ENCODE assay signal across 22 cellular contexts in genomic region chr16:19140392-19140791, GRCh38. TPM values are rescaled to one million over a fixed set of nuclear protein-coding genes. Genes with fewer than 3 reads are reported as not detected.
DNase-seq lines count a peak whose midpoint lies in the region; ATAC-seq, FAIRE-seq and TF ChIP-seq lines count a peak whose summit lies in the region.
"Had no signal": no experiment of that assay in that cellular context is flagged by ENCODE, and none has a peak within 500 bp of the region (broad histone marks: within the 10 kb centered on the region; RNA-seq: fewer than 3 reads in every experiment).

No MANE protein-coding gene starts in this region.

- H3K27me3 Mint-ChIP-seq in dendritic cell treated with granulocyte-macrophage colony-stimulating factor and Interleukin-4, amounts not matched to agents 40 ng/mL and 50 ng/mL, for 4 days = peaks cover 8% of the 10 kb centered on the region
- peaks cover 3% of the 10 kb centered on the region for H3K27me3 Mint-ChIP-seq in nephron (ENCODE audit: low read depth)
- no peaks in the 10 kb centered on the region for H3K27me3 Mint-ChIP-seq in type B pancreatic cell
- H3K27me3 Mint-ChIP-seq in activated CD8-positive, alpha-beta T cell treated with anti-CD3 and anti-CD28 coated beads for 36 hours = peaks cover 20% of the 10 kb centered on the region

- no peak for DNase-seq in HepG2 (ENCODE audit: low spot score)
- DNase-seq in right lobe of liver = no peak
- no peak for DNase-seq in type B pancreatic cell (ENCODE audit: extremely low spot score, unreplicated experiment)
- DNase-seq in activated CD8-positive, alpha-beta T cell treated with anti-CD3 and anti-CD28 coated beads for 36 hours = no peak
- DNase-seq in UCSD-AML1 (lab: John Stamatoyannopoulos, UW; ENCODE audit: unreplicated experiment) = no peak
- DNase-seq in HUDEP-2 (lab: John Stamatoyannopoulos, UW; ENCODE audit: unreplicated experiment in 76 of 76) = no peak
- DNase-seq: CD8-positive, alpha-beta T cell; COR-L47; DMS79 treated with DMSO at 0.1 percent for 48 hours; EL; GOT3; H9; IMR-90 had no signal

- intact Hi-C loops in HepG2 (cut with micrococcal nuclease; ENCODE audit: unreplicated experiment) = no loop called here
- intact Hi-C loops in right lobe of liver (cut with DNase I) = no loop called here
- intact Hi-C loops in dendritic cell treated with granulocyte-macrophage colony-stimulating factor and Interleukin-4, amounts not matched to agents 40 ng/mL and 50 ng/mL, for 4 days (cut with micrococcal nuclease) = no loop called here
- intact Hi-C loops in activated CD8-positive, alpha-beta T cell treated with anti-CD3 and anti-CD28 coated beads for 36 hours (cut with micrococcal nuclease) = no loop called here

- 1% methylated on average over 2 of the region's 2 CpGs for WGBS in HepG2 (ENCODE audit: low lambda C conversion rate)
- WGBS in right lobe of liver (ENCODE audit: insufficient coverage, low coverage, low lambda C conversion rate, missing lambda C conversion rate) = 65% methylated on average over 2 of the region's 2 CpGs

- POLR2A ChIA-PET in HepG2 (lab: Yijun Ruan, JAX) = no interaction called here
- POLR2A ChIA-PET in activated CD8-positive, alpha-beta T cell treated with anti-CD3 and anti-CD28 coated beads for 36 hours (lab: Charles Lee) = no interaction called here

- H3K36me3 Mint-ChIP-seq in dendritic cell treated with granulocyte-macrophage colony-stimulating factor and Interleukin-4, amounts not matched to agents 40 ng/mL and 50 ng/mL, for 4 days (ENCODE audit: low read depth) = no peaks in the 10 kb centered on the region
- no peaks in the 10 kb centered on the region for H3K36me3 Mint-ChIP-seq in nephron (ENCODE audit: low read depth)
- H3K36me3 Mint-ChIP-seq in type B pancreatic cell = no peaks in the 10 kb centered on the region
- no peaks in the 10 kb centered on the region for H3K36me3 Mint-ChIP-seq in activated CD8-positive, alpha-beta T cell treated with anti-CD3 and anti-CD28 coated beads for 36 hours (ENCODE audit: low read depth)
- H3K36me3 Mint-ChIP-seq: CD14-positive monocyte; CD8-positive, alpha-beta T cell had no signal

- no peaks in the 10 kb centered on the region for H3K9me3 Mint-ChIP-seq in dendritic cell treated with granulocyte-macrophage colony-stimulating factor and Interleukin-4, amounts not matched to agents 40 ng/mL and 50 ng/mL, for 4 days
- H3K9me3 Mint-ChIP-seq in nephron (no peaks in the 10 kb centered on the region), type B pancreatic cell (no peaks in the 10 kb centered on the region)
- no peaks in the 10 kb centered on the region for H3K9me3 Mint-ChIP-seq in activated CD8-positive, alpha-beta T cell treated with anti-CD3 and anti-CD28 coated beads for 36 hours
- H3K9me3 Mint-ChIP-seq: CD8-positive, alpha-beta T cell; H9 had no signal

- H3K9me3 ChIP-seq in HepG2 (ENCODE audit: low read length) (no peaks in the 10 kb centered on the region), right lobe of liver (no peaks in the 10 kb centered on the region)

- in situ Hi-C loops in HepG2 (cut with HindIII; ENCODE audit: extremely low pct_ligation_motif_present, low pct_unique_long_range_greater_than_20kb) = loop anchor here (10.0 kb wide), 1 partner anchor 64 kb away; no protein-coding TSS in a partner anchor

- TF ChIP-seq CTCF in HepG2 (CRISPR knock-in tag; IDR thresholded peaks at IDR 0.05) (no peak), right lobe of liver (IDR thresholded peaks at IDR 0.05) (no peak), nephron (IDR thresholded peaks at IDR 0.05; ENCODE audit: unreplicated experiment in 3 of 3) (no peak), type B pancreatic cell (conservative IDR thresholded peaks at IDR 0.05) (no peak)
- TF ChIP-seq CTCF in activated CD8-positive, alpha-beta T cell treated with anti-CD3 and anti-CD28 coated beads for 36 hours (IDR thresholded peaks at IDR 0.05) = no peak

- H3K27ac Mint-ChIP-seq in dendritic cell treated with granulocyte-macrophage colony-stimulating factor and Interleukin-4, amounts not matched to agents 40 ng/mL and 50 ng/mL, for 4 days = peak overlapping the region; percentile 50
- H3K27ac Mint-ChIP-seq in nephron (peak overlapping the region in 2 of 3 experiments; percentile 77 to 88), type B pancreatic cell (peak overlapping the region; percentile 29)
- H3K27ac Mint-ChIP-seq in activated CD8-positive, alpha-beta T cell treated with anti-CD3 and anti-CD28 coated beads for 36 hours = no peak overlapping the region
- H3K27ac Mint-ChIP-seq: CD14-positive monocyte; CD8-positive, alpha-beta T cell; H9 had no signal

- BruUV-seq in HepG2 (replicated peaks; lab: Mats Ljungman, UMichigan) = no TSS peak

- FAIRE-seq in HepG2 (lab: Jason Lieb, UNC) = no peak
- FAIRE-seq: D721Med, G401.6, GM12891, GM19239, HTR-8/SVneo had no signal

- no peak for TF ChIP-seq EP300 in HepG2 (IDR thresholded peaks at IDR 0.05; ENCODE audit: low read depth in 2 of 2, low read length in 2 of 2)
- no peak for TF ChIP-seq EP300 in HepG2 (CRISPR knock-in tag; IDR thresholded peaks at IDR 0.05; ENCODE audit: borderline replicate concordance)

- H3K27me3 ChIP-seq in HepG2 (ENCODE audit: control insufficient read depth in 1 of 2, insufficient read depth in 2 of 2, low read length in 2 of 2) (peaks cover 2 to 57% of the 10 kb centered on the region in 2 experiments; a peak in 4 of 5 replicates), right lobe of liver (no peaks in the 10 kb centered on the region)

- TF ChIP-seq RAD21 in HepG2 (CRISPR knock-in tag; IDR thresholded peaks at IDR 0.05) = no peak

- H3K79me2 ChIP-seq in HepG2 (ENCODE audit: insufficient read depth, low read length) = no peaks in the 10 kb centered on the region

- H3K27ac ChIP-seq in HepG2 (ENCODE audit: extremely low read length, insufficient read depth, low read length) (no peak overlapping the region), right lobe of liver (no peak overlapping the region)

- TF ChIP-seq POLR2A in HepG2 (IDR thresholded peaks at IDR 0.05; ENCODE audit: insufficient read depth in 1 of 2, low read depth in 2 of 2, low read length in 2 of 2) = no peak
- no peak for TF ChIP-seq POLR2A in right lobe of liver (IDR thresholded peaks at IDR 0.05)

- no peak for ATAC-seq in HepG2
- ATAC-seq in right lobe of liver = no peak
- no peak for ATAC-seq in activated CD8-positive, alpha-beta T cell treated with anti-CD3 and anti-CD28 coated beads for 36 hours
- ATAC-seq: CD8-positive, alpha-beta T cell had no signal

- H3K4me3 ChIP-seq in HepG2 (replicated peaks in 1 of 3; ENCODE audit: insufficient read depth in 1 of 3, low read depth in 2 of 3, low read length in 3 of 3) (no peak overlapping the region), right lobe of liver (no peak overlapping the region)

- peaks cover 51% of the 10 kb centered on the region for H3K4me1 Mint-ChIP-seq in dendritic cell treated with granulocyte-macrophage colony-stimulating factor and Interleukin-4, amounts not matched to agents 40 ng/mL and 50 ng/mL, for 4 days (ENCODE audit: low read depth)
- H3K4me1 Mint-ChIP-seq in nephron (peaks cover 49% of the 10 kb centered on the region), type B pancreatic cell (ENCODE audit: unreplicated experiment) (peaks cover 42% of the 10 kb centered on the region)
- H3K4me1 Mint-ChIP-seq in activated CD8-positive, alpha-beta T cell treated with anti-CD3 and anti-CD28 coated beads for 36 hours (ENCODE audit: low read depth) = no peaks in the 10 kb centered on the region

- H3K9ac ChIP-seq in HepG2 (ENCODE audit: insufficient read depth, low read depth, low read length) = no peak overlapping the region

- no peaks in the 10 kb centered on the region for H4K20me1 ChIP-seq in HepG2 (ENCODE audit: insufficient read depth, low read length)

- H3K4me3 Mint-ChIP-seq in dendritic cell treated with granulocyte-macrophage colony-stimulating factor and Interleukin-4, amounts not matched to agents 40 ng/mL and 50 ng/mL, for 4 days = no peak overlapping the region
- H3K4me3 Mint-ChIP-seq in nephron = no peak overlapping the region
- H3K4me3 Mint-ChIP-seq in type B pancreatic cell = no peak overlapping the region
- no peak overlapping the region for H3K4me3 Mint-ChIP-seq in activated CD8-positive, alpha-beta T cell treated with anti-CD3 and anti-CD28 coated beads for 36 hours
- H3K4me3 Mint-ChIP-seq: CD14-positive monocyte; CD8-positive, alpha-beta T cell; H9 had no signal

- H3K4me2 ChIP-seq in HepG2 (ENCODE audit: low read depth, low read length) = no peak overlapping the region

- peaks cover 11% of the 10 kb centered on the region for H3K4me1 ChIP-seq in HepG2 (ENCODE audit: insufficient read depth, low read length)
- H3K4me1 ChIP-seq in right lobe of liver = peaks cover 0 to 2% (median 0%) of the 10 kb centered on the region in 4 donors

- CTCF ChIA-PET in HepG2 (lab: Yijun Ruan, JAX; ENCODE audit: low intra/inter-chr PET ratio, low total read pairs) = no interaction called here
- CTCF ChIA-PET in activated CD8-positive, alpha-beta T cell treated with anti-CD3 and anti-CD28 coated beads for 36 hours (lab: Charles Lee) = interaction anchor here (1.0 kb wide), 1 partner anchor 54 kb away, joined by 5 read pairs; no protein-coding TSS in a partner anchor

- H2AFZ ChIP-seq in HepG2 (ENCODE audit: low read length) = no peak overlapping the region

- H3K36me3 ChIP-seq in HepG2 (replicated peaks in 1 of 2; ENCODE audit: control insufficient read depth in 1 of 2, insufficient read depth in 2 of 2, low read length in 2 of 2) (no peaks in the 10 kb centered on the region), right lobe of liver (no peaks in the 10 kb centered on the region)

RNA-seq across cellular contexts. Expression of gene ITPRIPL2, which starts 26.6 kb away (rescaled TPM):
- total RNA-seq in HepG2 (2016; rRNA removed; fragmentation: Illumina TruSeq; extraction: Trizol) (11.7 and 12.6 TPM in 2 replicates), right lobe of liver (10 to 100 TPM; 12.2 to 23.5 (median 17.7) TPM), type B pancreatic cell (ENCODE audit: low replicate concordance) (29.5 and 39.2 TPM in 2 replicates)
- 1.3 and 1.4 TPM in 2 replicates for total RNA-seq in HepG2 (2016; cell fraction: cytosol; rRNA removed; fragmentation: Illumina TruSeq; extraction: Trizol; ENCODE audit: low read depth)
- 9.9 and 12.5 TPM in 2 replicates for total RNA-seq in HepG2 (2016; cell fraction: insoluble cytoplasmic fraction; rRNA removed; fragmentation: Illumina TruSeq; extraction: Trizol)
- 6.5 and 6.9 TPM in 2 replicates for total RNA-seq in HepG2 (2016; cell fraction: membrane; rRNA removed; fragmentation: Illumina TruSeq; extraction: Trizol)
- 12.3 and 13.3 TPM in 2 replicates for total RNA-seq in HepG2 (2016; cell fraction: nucleus; rRNA removed; fragmentation: Illumina TruSeq; extraction: Trizol)
- polyA plus RNA-seq in HepG2 (2011; rRNA removed) = 5.9 and 7.6 TPM in 2 replicates
- polyA plus RNA-seq in HepG2 (2011; cell fraction: cytosol; rRNA removed) = 5.4 and 6.5 TPM in 2 replicates
- polyA plus RNA-seq in HepG2 (2011; cell fraction: nucleus; rRNA removed) = 13.1 and 13.2 TPM in 2 replicates
- polyA plus RNA-seq in HepG2 (2012) = 4.2 and 5.8 TPM in 2 replicates
- 0.55 and 0.58 TPM in 2 replicates for polyA plus RNA-seq in HepG2 (2016; cell fraction: cytosol; fragmentation: Illumina TruSeq; extraction: Trizol; ENCODE audit: low read depth)
- polyA plus RNA-seq in HepG2 (2016; cell fraction: insoluble cytoplasmic fraction; fragmentation: Illumina TruSeq; extraction: Trizol; ENCODE audit: low read depth) = 4.7 and 5.5 TPM in 2 replicates
- polyA plus RNA-seq in HepG2 (2016; cell fraction: membrane; fragmentation: Illumina TruSeq; extraction: Trizol; ENCODE audit: low read depth) = 1.4 and 1.5 TPM in 2 replicates
- 10.7 and 12.0 TPM in 2 replicates for polyA plus RNA-seq in HepG2 (2016; cell fraction: nucleus; fragmentation: Illumina TruSeq; extraction: Trizol; ENCODE audit: insufficient read depth, low read depth)
- 13.8 and 32.7 TPM in 2 replicates for polyA minus RNA-seq in HepG2 (2011; rRNA and poly(A)+ RNA removed; ENCODE audit: low replicate concordance)
- 17.7 TPM in 2 replicates for polyA minus RNA-seq in HepG2 (2011; cell fraction: cytosol; rRNA and poly(A)+ RNA removed)
- 13.6 and 16.7 TPM in 2 replicates for polyA minus RNA-seq in HepG2 (2011; cell fraction: nucleus; rRNA and poly(A)+ RNA removed)
- 1 to 10 TPM; 1.3 to 1.9 TPM for total RNA-seq in activated CD8-positive, alpha-beta T cell treated with anti-CD3 and anti-CD28 coated beads for 36 hours

RNA-seq across cellular contexts. Expression of gene SYT17, which starts 27.6 kb away (rescaled TPM):
- total RNA-seq in HepG2 (2016; rRNA removed; fragmentation: Illumina TruSeq; extraction: Trizol) (0.14 TPM in 1 of 2 replicates, not detected in the other), right lobe of liver (10 to 100 TPM in 3 of 6 experiments, 1 to 10 TPM in 3; 8.2 to 14.1 (median 9.5) TPM), type B pancreatic cell (ENCODE audit: low replicate concordance) (10.7 and 24.8 TPM in 2 replicates)
- not detected in 2 replicates for total RNA-seq in HepG2 (2016; cell fraction: cytosol; rRNA removed; fragmentation: Illumina TruSeq; extraction: Trizol; ENCODE audit: low read depth)
- total RNA-seq in HepG2 (2016; cell fraction: insoluble cytoplasmic fraction; rRNA removed; fragmentation: Illumina TruSeq; extraction: Trizol) = not detected in 2 replicates
- total RNA-seq in HepG2 (2016; cell fraction: membrane; rRNA removed; fragmentation: Illumina TruSeq; extraction: Trizol) = not detected in 2 replicates
- total RNA-seq in HepG2 (2016; cell fraction: nucleus; rRNA removed; fragmentation: Illumina TruSeq; extraction: Trizol) = 0.34 TPM in 1 of 2 replicates, not detected in the other
- 0.44 and 0.85 TPM in 2 replicates for polyA plus RNA-seq in HepG2 (2011; rRNA removed)
- polyA plus RNA-seq in HepG2 (2011; cell fraction: cytosol; rRNA removed) = 0.12 and 0.22 TPM in 2 replicates
- polyA plus RNA-seq in HepG2 (2011; cell fraction: nucleus; rRNA removed) = 0.50 and 1.0 TPM in 2 replicates
- 0.07 TPM in 1 of 2 replicates, not detected in the other for polyA plus RNA-seq in HepG2 (2012)
- polyA plus RNA-seq in HepG2 (2016; cell fraction: cytosol; fragmentation: Illumina TruSeq; extraction: Trizol; ENCODE audit: low read depth) = 0.08 TPM in 1 of 2 replicates, not detected in the other
- not detected in 2 replicates for polyA plus RNA-seq in HepG2 (2016; cell fraction: insoluble cytoplasmic fraction; fragmentation: Illumina TruSeq; extraction: Trizol; ENCODE audit: low read depth)
- polyA plus RNA-seq in HepG2 (2016; cell fraction: membrane; fragmentation: Illumina TruSeq; extraction: Trizol; ENCODE audit: low read depth) = 0.16 TPM in 1 of 2 replicates, not detected in the other
- polyA plus RNA-seq in HepG2 (2016; cell fraction: nucleus; fragmentation: Illumina TruSeq; extraction: Trizol; ENCODE audit: insufficient read depth, low read depth) = 0.67 TPM in 1 of 2 replicates, not detected in the other
- polyA minus RNA-seq in HepG2 (2011; rRNA and poly(A)+ RNA removed; ENCODE audit: low replicate concordance) = 0.56 and 0.72 TPM in 2 replicates
- not detected in 2 replicates for polyA minus RNA-seq in HepG2 (2011; cell fraction: cytosol; rRNA and poly(A)+ RNA removed)
- polyA minus RNA-seq in HepG2 (2011; cell fraction: nucleus; rRNA and poly(A)+ RNA removed) = 0.13 and 1.1 TPM in 2 replicates
- total RNA-seq in activated CD8-positive, alpha-beta T cell treated with anti-CD3 and anti-CD28 coated beads for 36 hours = under 1 TPM in 1 of 2 experiments, not detected in 1; 0.59 TPM
- total RNA-seq: CD8-positive, alpha-beta T cell; IMR-90 had no signal
- polyA plus RNA-seq: BJ, IMR-90 had no signal
